ENCODE assay signal across 8 cellular contexts in the genomic region with DNA sequence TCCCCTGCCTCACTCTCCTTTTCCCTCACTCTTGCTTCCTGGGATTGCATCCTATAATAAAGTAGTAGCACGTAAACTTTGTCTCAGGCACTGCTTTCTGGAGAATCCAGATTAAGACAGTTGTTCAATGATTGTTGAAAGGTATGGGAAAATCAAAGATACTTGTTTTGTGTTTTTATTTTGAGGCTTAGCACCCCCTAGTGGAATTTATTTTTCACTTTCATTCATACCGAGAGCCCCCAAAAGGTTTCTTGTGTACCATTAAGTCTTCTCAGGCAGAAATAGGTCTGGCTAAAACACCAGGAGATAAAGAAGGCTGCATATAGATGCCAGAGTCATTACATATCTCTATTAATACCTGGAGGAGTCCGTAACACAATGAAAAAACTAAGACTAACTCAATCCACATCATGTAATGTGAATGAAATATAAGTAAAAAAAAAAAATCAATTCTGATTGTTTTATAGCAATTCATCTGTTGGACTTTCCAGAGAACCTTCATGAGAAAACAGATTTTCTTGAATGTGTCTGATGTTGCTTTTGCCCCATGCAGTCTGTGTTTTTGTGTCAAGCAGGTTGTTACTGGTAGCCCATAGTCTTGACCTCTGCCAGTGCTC.
A peak's percentile ranks its signal among the peaks of the same experiment; 100 is the strongest.
DNase-seq lines count a peak whose midpoint lies in the region; ATAC-seq and TF ChIP-seq lines count a peak whose summit lies in the region.

No MANE protein-coding gene starts in this region.

- no peak overlapping the region for H3K27ac ChIP-seq in 22Rv1
- H3K27ac ChIP-seq in Panc1 (ENCODE audit: low read length), result no peak overlapping the region

- H3K27ac Mint-ChIP-seq in activated naive CD4-positive, alpha-beta T cell treated with anti-CD3 and anti-CD28 coated beads for 36 hours, result no peak overlapping the region
- H3K27ac Mint-ChIP-seq in activated T-cell treated with anti-CD3 and anti-CD28 coated beads, Interleukin-2, amount 50 U/mL, for 72 hours, result no peak overlapping the region

- DNase-seq in GM13976 (ENCODE audit: low spot score), result peak; percentile 15
- no peak for DNase-seq in Panc1 (ENCODE audit: low read depth, low spot score)
- DNase-seq in glomerular endothelial cell (ENCODE audit: extremely low read depth, low read depth, low spot score), result peak; percentile 39
- no peak for DNase-seq in anterior cingulate cortex (lab: John Stamatoyannopoulos, UW)
- no peak for DNase-seq in activated naive CD4-positive, alpha-beta T cell treated with anti-CD3 and anti-CD28 coated beads for 36 hours
- no peak for DNase-seq in activated T-cell treated with anti-CD3 and anti-CD28 coated beads, Interleukin-2, amount 50 U/mL, for 72 hours

- no peaks in the 10 kb centered on the region for H3K4me1 ChIP-seq in Panc1 (ENCODE audit: control insufficient read depth, insufficient read depth, low read length)

- CTCF ChIA-PET in Panc1 (lab: Charles Lee), result interaction anchor here (0.7 to 1.2 kb wide), 3 partner anchors 79 to 229 kb away, joined by 3 to 5 read pairs (median 3); no protein-coding TSS in a partner anchor
- CTCF ChIA-PET in activated naive CD4-positive, alpha-beta T cell treated with anti-CD3 and anti-CD28 coated beads for 36 hours (lab: Charles Lee), result interaction anchor here (0.6 to 3.2 kb wide), 6 partner anchors 9 to 1479 kb away, joined by 3 to 13 read pairs (median 4); no protein-coding TSS in a partner anchor

- no peak overlapping the region for H3K4me3 Mint-ChIP-seq in activated naive CD4-positive, alpha-beta T cell treated with anti-CD3 and anti-CD28 coated beads for 36 hours
- no peak overlapping the region for H3K4me3 Mint-ChIP-seq in activated T-cell treated with anti-CD3 and anti-CD28 coated beads, Interleukin-2, amount 50 U/mL, for 72 hours

- in situ Hi-C loops in GM13976 (cut with MboI; ENCODE audit: low sequenced_read_pairs, unreplicated experiment) (loop anchor here (10.0 kb wide), 1 partner anchor 221 kb away; no protein-coding TSS in a partner anchor), Panc1 (cut with HindIII; ENCODE audit: low pct_unique_long_range_greater_than_20kb, low sequenced_read_pairs) (no loop called here)

- BruUV-seq in Panc1 (replicated peaks; lab: Mats Ljungman, UMichigan), result no TSS peak

- TF ChIP-seq CTCF in 22Rv1 (IDR thresholded peaks at IDR 0.05) (peak; percentile 74), GM13976 (IDR thresholded peaks at IDR 0.05; ENCODE audit: borderline replicate concordance, control extremely low read depth, extremely low read depth, insufficient read depth, missing control alignments) (no peak), Panc1 (IDR thresholded peaks at IDR 0.05) (peak; percentile 62; the same call in 1 of the 2 replicates)

- ATAC-seq in Panc1, result no peak
- no peak for ATAC-seq in activated T-cell treated with anti-CD3 and anti-CD28 coated beads, Interleukin-2, amount 50 U/mL, for 72 hours (replicated peaks in 1 of 2)
- no peak for ATAC-seq in GM21737 (IDR thresholded peaks at IDR 0.05; ENCODE audit: unreplicated experiment)

- H3K9me3 Mint-ChIP-seq in activated naive CD4-positive, alpha-beta T cell treated with anti-CD3 and anti-CD28 coated beads for 36 hours, result peaks cover 7% of the 10 kb centered on the region
- no peaks in the 10 kb centered on the region for H3K9me3 Mint-ChIP-seq in activated T-cell treated with anti-CD3 and anti-CD28 coated beads, Interleukin-2, amount 50 U/mL, for 72 hours

- no peaks in the 10 kb centered on the region for H3K4me1 Mint-ChIP-seq in activated naive CD4-positive, alpha-beta T cell treated with anti-CD3 and anti-CD28 coated beads for 36 hours (ENCODE audit: low read depth)
- H3K4me1 Mint-ChIP-seq in activated T-cell treated with anti-CD3 and anti-CD28 coated beads, Interleukin-2, amount 50 U/mL, for 72 hours (ENCODE audit: low read depth), result no peaks in the 10 kb centered on the region

- no peaks in the 10 kb centered on the region for H3K36me3 Mint-ChIP-seq in activated naive CD4-positive, alpha-beta T cell treated with anti-CD3 and anti-CD28 coated beads for 36 hours (ENCODE audit: low read depth)
- H3K36me3 Mint-ChIP-seq in activated T-cell treated with anti-CD3 and anti-CD28 coated beads, Interleukin-2, amount 50 U/mL, for 72 hours (ENCODE audit: insufficient read depth in 2 of 2), result no peaks in the 10 kb centered on the region

- no peak overlapping the region for H3K4me3 ChIP-seq in Panc1 (ENCODE audit: low read depth in 2 of 2, low read length in 2 of 2)

- POLR2A ChIA-PET in Panc1 (lab: Charles Lee), result no interaction called here

- intact Hi-C loops in Panc1 (cut with micrococcal nuclease; ENCODE audit: unreplicated experiment), result loop anchor here (5.0 to 10.0 kb wide), 2 partner anchors 99 to 494 kb away; partner anchors contain the start of gene RPE65
- intact Hi-C loops in activated naive CD4-positive, alpha-beta T cell treated with anti-CD3 and anti-CD28 coated beads for 36 hours (cut with micrococcal nuclease), result loop anchor here (1.0 to 5.0 kb wide), 4 partner anchors 226 to 579 kb away; no protein-coding TSS in a partner anchor

- H3K27me3 Mint-ChIP-seq in activated naive CD4-positive, alpha-beta T cell treated with anti-CD3 and anti-CD28 coated beads for 36 hours (ENCODE audit: low read depth), result no peaks in the 10 kb centered on the region
- no peaks in the 10 kb centered on the region for H3K27me3 Mint-ChIP-seq in activated T-cell treated with anti-CD3 and anti-CD28 coated beads, Interleukin-2, amount 50 U/mL, for 72 hours (ENCODE audit: low read depth)

- no peaks in the 10 kb centered on the region for H3K27me3 ChIP-seq in Panc1 (ENCODE audit: control insufficient read depth, insufficient read depth, low read length)

- no peaks in the 10 kb centered on the region for H3K36me3 ChIP-seq in Panc1 (ENCODE audit: control insufficient read depth, insufficient read depth, low read length)

- H3K9me3 ChIP-seq in Panc1 (ENCODE audit: control insufficient read depth, insufficient read depth, low read depth, low read length), result no peaks in the 10 kb centered on the region

Comparison
In these comparisons a context has a peak if more than half of its experiments do, and no peak if none do; other contexts are left out.
1. DNase-seq: peak in GM13976 (single experiment) and glomerular endothelial cell (single experiment); none in Panc1 (single experiment), anterior cingulate cortex (0 of 58), activated naive CD4-positive, alpha-beta T cell treated with anti-CD3 and anti-CD28 coated beads for 36 hours (single experiment) and activated T-cell treated with anti-CD3 and anti-CD28 coated beads, Interleukin-2, amount 50 U/mL, for 72 hours (0 of 2).